ENCODE assay signal across 4 cellular contexts in the genomic region with DNA sequence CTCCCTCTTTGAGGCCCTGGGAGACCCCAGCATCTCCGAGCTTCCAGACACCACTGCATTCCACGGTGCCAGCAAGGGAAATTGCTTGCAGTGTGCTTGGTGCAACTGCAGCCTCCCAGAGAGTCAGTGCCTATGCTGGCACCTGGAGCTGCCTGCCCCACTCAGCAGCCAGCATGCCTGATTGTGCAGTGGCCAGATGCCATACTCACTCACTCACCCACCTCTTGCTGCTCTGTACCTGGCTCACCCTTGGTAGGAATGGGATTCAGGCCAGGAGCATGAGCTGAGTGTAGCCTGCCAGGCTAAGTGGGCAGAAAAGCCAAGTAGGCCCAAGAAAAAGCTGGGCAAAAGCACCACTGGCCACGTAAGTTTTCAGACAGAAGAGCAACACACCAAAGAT.
"Had no signal": no experiment of that assay in that cellular context is flagged by ENCODE, and none has a peak within 500 bp of the region (broad histone marks: within the 10 kb centered on the region; RNA-seq: fewer than 3 reads in every experiment).

No MANE protein-coding gene starts in this region.

- DNase-seq: H9, HCEC 1CT, IMR-90 had no signal

- H3K4me3 ChIP-seq: GM23338 had no signal

- H3K4me2 ChIP-seq: GM23338 had no signal

- ATAC-seq: GM23338 had no signal

- H2AFZ ChIP-seq: GM23338 had no signal
